In the genomic region with DNA sequence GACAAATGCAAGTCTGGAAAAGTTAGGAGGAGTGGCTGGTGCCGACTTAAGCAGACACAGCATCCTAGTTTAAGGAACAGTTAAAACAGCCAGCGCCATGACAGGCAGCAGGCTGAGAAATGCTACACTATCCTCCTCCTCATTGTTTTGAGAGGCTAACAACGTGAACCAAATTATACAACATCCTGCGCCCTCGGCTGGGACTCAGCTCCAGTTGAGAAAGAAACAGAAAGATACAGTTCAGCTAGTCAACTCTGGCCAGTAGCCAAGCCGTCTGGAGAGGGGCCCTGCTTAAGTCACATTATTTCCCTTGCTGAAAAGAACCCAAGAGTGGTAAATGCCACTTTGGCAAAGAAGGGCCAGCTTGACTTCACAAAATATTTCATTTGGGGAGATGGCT, we compare ENCODE assay signal across 13 cellular contexts.
DNase-seq lines count a peak whose midpoint lies in the region; TF ChIP-seq lines count a peak whose summit lies in the region.
"Had no signal": no experiment of that assay in that cellular context is flagged by ENCODE, and none has a peak within 500 bp of the region (broad histone marks: within the 10 kb centered on the region; RNA-seq: fewer than 3 reads in every experiment).

No MANE protein-coding gene starts in this region.

- TF ChIP-seq CTCF in hepatocyte (IDR thresholded peaks at IDR 0.05; ENCODE audit: poor library complexity) (no peak), testis (IDR thresholded peaks at IDR 0.05) (no peak)

- DNase-seq in NCI-H524 (lab: John Stamatoyannopoulos, UW) (peak; percentile 17 to 22), NCI-H524 treated with DMSO at 0.1 percent for 48 hours (lab: John Stamatoyannopoulos, UW) (no peak), brain pericyte (ENCODE audit: low read depth, low spot score) (peak; percentile 55), hepatocyte (ENCODE audit: low spot score) (peak; percentile 61), testis (peak; percentile 69), iPS-NIHi7 (ENCODE audit: extremely low spot score) (no peak), retina (no peak)
- no peak for DNase-seq in stimulated activated CD8-positive, alpha-beta memory T cell treated with anti-CD3 and anti-CD28 coated beads, Interleukin-4, amount 100 ng/mL, for 48 hours
- DNase-seq: activated effector memory CD4-positive, alpha-beta T cell treated with anti-CD3 and anti-CD28 coated beads, Interleukin-2, amount 50 U/mL, for 16 hours; NCI-H2081 treated with DMSO at 0.1 percent for 48 hours; upper lobe of left lung had no signal

- H3K9me3 ChIP-seq in hepatocyte (ENCODE audit: low read depth) = no peaks in the 10 kb centered on the region
- H3K9me3 ChIP-seq in testis = no peaks in the 10 kb centered on the region
- H3K9me3 ChIP-seq: A549, upper lobe of left lung had no signal

- H3K79me2 ChIP-seq in hepatocyte = peaks cover 39% of the 10 kb centered on the region

- H3K27ac ChIP-seq in hepatocyte (peak overlapping the region; percentile 48), testis (no peak overlapping the region)
- H3K27ac ChIP-seq: A549, HL-60, upper lobe of left lung had no signal

- no peaks in the 10 kb centered on the region for H4K20me1 ChIP-seq in hepatocyte (ENCODE audit: insufficient read depth, poor library complexity, severe bottlenecking)

- H3K27me3 ChIP-seq in hepatocyte (no peaks in the 10 kb centered on the region), testis (no peaks in the 10 kb centered on the region)
- H3K27me3 ChIP-seq: upper lobe of left lung had no signal

- H3K4me2 ChIP-seq in hepatocyte = peak overlapping the region; percentile 21
- H3K4me2 ChIP-seq: A549 had no signal

- TF ChIP-seq POLR2A in testis (IDR thresholded peaks at IDR 0.05) = no peak

- no peaks in the 10 kb centered on the region for H3K9me2 ChIP-seq in hepatocyte (replicated peaks; ENCODE audit: insufficient read depth)

- intact Hi-C loops in testis (cut with DNase I; ENCODE audit: low total_unique reads) = no loop called here

- H3K4me3 ChIP-seq in hepatocyte (no peak overlapping the region), testis (no peak overlapping the region)
- H3K4me3 ChIP-seq: A549, upper lobe of left lung had no signal

- no peak overlapping the region for H2AFZ ChIP-seq in hepatocyte

- H3K4me1 ChIP-seq in hepatocyte (ENCODE audit: insufficient read depth) (peaks cover 8% of the 10 kb centered on the region), testis (peaks cover 6% of the 10 kb centered on the region)
- H3K4me1 ChIP-seq: A549 had no signal

- 57% methylated on average over 6 of the region's 6 CpGs for WGBS in hepatocyte (ENCODE audit: low lambda C conversion rate, missing lambda C conversion rate)
- 9 to 12% methylated on average over 6 of the region's 6 CpGs for WGBS in testis, 2 donors

- no peaks in the 10 kb centered on the region for H3K36me3 ChIP-seq in hepatocyte (replicated peaks; ENCODE audit: insufficient read depth, low read depth)
- no peaks in the 10 kb centered on the region for H3K36me3 ChIP-seq in testis (ENCODE audit: low read depth, missing control alignments)
- H3K36me3 ChIP-seq: upper lobe of left lung had no signal

Comparison
In these comparisons a context has a peak if more than half of its experiments do, and no peak if none do; other contexts are left out.
1. DNase-seq: peak in NCI-H524 (2 of 2), brain pericyte (single experiment), hepatocyte (single experiment) and testis (single experiment); none in NCI-H524 treated with DMSO at 0.1 percent for 48 hours (single experiment), iPS-NIHi7 (single experiment), stimulated activated CD8-positive, alpha-beta memory T cell treated with anti-CD3 and anti-CD28 coated beads, Interleukin-4, amount 100 ng/mL, for 48 hours (single experiment) and retina (single experiment).